23 cellular contexts compared by ENCODE assay signal in the genomic region with DNA sequence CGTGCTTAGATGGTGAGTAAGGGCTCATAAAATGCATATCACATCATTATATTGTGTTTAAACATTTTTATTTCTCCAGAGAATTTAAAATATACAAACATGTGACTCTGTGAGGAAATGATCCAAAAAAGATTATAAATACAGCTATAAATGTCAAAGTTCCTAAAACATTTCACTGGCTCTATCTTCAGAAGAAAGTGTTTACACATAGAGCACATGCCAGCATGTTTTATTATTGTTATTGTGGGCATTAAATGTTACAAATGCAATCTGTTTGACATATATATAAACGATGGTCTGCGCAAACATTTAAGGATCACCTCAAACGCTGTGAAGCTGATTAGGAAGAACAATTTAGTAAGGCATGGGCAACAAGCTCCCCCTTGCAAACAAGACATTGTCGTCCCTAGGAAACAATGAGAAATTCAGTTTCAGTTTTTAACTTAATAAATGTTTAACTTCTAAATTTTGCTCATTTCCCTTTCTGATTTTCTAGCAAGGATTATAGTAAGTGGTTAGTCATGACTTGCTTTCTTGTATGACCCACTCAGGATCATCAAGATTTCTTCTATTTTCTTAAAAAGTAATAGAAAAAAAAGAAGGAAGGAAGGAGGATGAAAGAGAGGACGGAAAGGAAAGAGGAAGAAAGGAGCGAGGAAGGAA.
A peak's percentile ranks its signal among the peaks of the same experiment; 100 is the strongest.
DNase-seq lines count a peak whose midpoint lies in the region; ATAC-seq and TF ChIP-seq lines count a peak whose summit lies in the region.
"Had no signal": no experiment of that assay in that cellular context is flagged by ENCODE, and none has a peak within 500 bp of the region (broad histone marks: within the 10 kb centered on the region; RNA-seq: fewer than 3 reads in every experiment).

No MANE protein-coding gene starts in this region.

- H3K4me1 Mint-ChIP-seq in T-helper 17 cell: no peaks in the 10 kb centered on the region

- H3K27ac Mint-ChIP-seq in T-helper 17 cell: peak overlapping the region; percentile 14
- H3K27ac Mint-ChIP-seq: activated B cell treated with CpG ODN at 0.5 μM for 24 hours; activated CD8-positive, alpha-beta T cell treated with anti-CD3 and anti-CD28 coated beads, Interleukin-2, amount 10 ng/mL, durations not matched to agents 7 days and 5 days; activated naive CD8-positive, alpha-beta T cell; brain; CD4-positive, alpha-beta T cell had no signal

- ATAC-seq in GM19452 (IDR thresholded peaks at IDR 0.05; ENCODE audit: unreplicated experiment) (peak; percentile 56), HG03108 (IDR thresholded peaks at IDR 0.05; ENCODE audit: unreplicated experiment) (peak; percentile 46), T-helper 17 cell (no peak)
- ATAC-seq: activated CD8-positive, alpha-beta T cell treated with anti-CD3 and anti-CD28 coated beads, Interleukin-2, amount 10 ng/mL, durations not matched to agents 7 days and 5 days; lower lobe of right lung had no signal

- no peaks in the 10 kb centered on the region for H3K27me3 Mint-ChIP-seq in T-helper 17 cell
- H3K27me3 Mint-ChIP-seq: activated B cell treated with CpG ODN at 0.5 μM for 24 hours; activated naive CD8-positive, alpha-beta T cell; brain; CD4-positive, alpha-beta T cell had no signal

- H3K4me3 Mint-ChIP-seq in T-helper 17 cell: no peak overlapping the region
- H3K4me3 Mint-ChIP-seq: activated B cell treated with CpG ODN at 0.5 μM for 24 hours; activated CD8-positive, alpha-beta T cell treated with anti-CD3 and anti-CD28 coated beads, Interleukin-2, amount 10 ng/mL, durations not matched to agents 7 days and 5 days; activated naive CD8-positive, alpha-beta T cell; brain; CD4-positive, alpha-beta T cell had no signal

- H3K36me3 Mint-ChIP-seq in T-helper 17 cell (ENCODE audit: low read depth): no peaks in the 10 kb centered on the region
- H3K36me3 Mint-ChIP-seq: activated naive CD8-positive, alpha-beta T cell; brain had no signal

- TF ChIP-seq CTCF in GM10266 (IDR thresholded peaks at IDR 0.05; ENCODE audit: control insufficient read depth, insufficient read depth, low read depth, missing control alignments): no peak

- H3K9me3 ChIP-seq in T-helper 17 cell (ENCODE audit: control insufficient read depth, low read length, poor library complexity, severe bottlenecking): no peaks in the 10 kb centered on the region
- H3K9me3 ChIP-seq: lower lobe of right lung, SK-N-SH had no signal

- DNase-seq in EH (ENCODE audit: low read depth) (peak; percentile 2), T-helper 17 cell (no peak), NCI-H526 treated with DMSO at 0.1 percent for 48 hours (lab: John Stamatoyannopoulos, UW) (no peak), GM10266 (ENCODE audit: extremely low spot score) (no peak), caudate nucleus (lab: John Stamatoyannopoulos, UW) (no peak), HuH-7 (ENCODE audit: low spot score) (no peak)
- DNase-seq: activated B cell treated with CpG ODN at 0.5 μM for 24 hours; activated CD8-positive, alpha-beta T cell treated with anti-CD3 and anti-CD28 coated beads, Interleukin-2, amount 10 ng/mL, durations not matched to agents 7 days and 5 days; CD4-positive, alpha-beta T cell; hippocampal formation; KG1; lower lobe of right lung; NCI-H187; NCI-H345; retina; SK-N-SH; stimulated activated CD8-positive, alpha-beta memory T cell treated with anti-CD3 and anti-CD28 coated beads, Interleukin-4, amount 100 ng/mL, for 48 hours; substantia nigra; T-helper 9 cell had no signal

- H3K27ac ChIP-seq in caudate nucleus (ENCODE audit: low read depth, low read length): no peak overlapping the region
- H3K27ac ChIP-seq: lower lobe of right lung had no signal
